In the genomic region with DNA sequence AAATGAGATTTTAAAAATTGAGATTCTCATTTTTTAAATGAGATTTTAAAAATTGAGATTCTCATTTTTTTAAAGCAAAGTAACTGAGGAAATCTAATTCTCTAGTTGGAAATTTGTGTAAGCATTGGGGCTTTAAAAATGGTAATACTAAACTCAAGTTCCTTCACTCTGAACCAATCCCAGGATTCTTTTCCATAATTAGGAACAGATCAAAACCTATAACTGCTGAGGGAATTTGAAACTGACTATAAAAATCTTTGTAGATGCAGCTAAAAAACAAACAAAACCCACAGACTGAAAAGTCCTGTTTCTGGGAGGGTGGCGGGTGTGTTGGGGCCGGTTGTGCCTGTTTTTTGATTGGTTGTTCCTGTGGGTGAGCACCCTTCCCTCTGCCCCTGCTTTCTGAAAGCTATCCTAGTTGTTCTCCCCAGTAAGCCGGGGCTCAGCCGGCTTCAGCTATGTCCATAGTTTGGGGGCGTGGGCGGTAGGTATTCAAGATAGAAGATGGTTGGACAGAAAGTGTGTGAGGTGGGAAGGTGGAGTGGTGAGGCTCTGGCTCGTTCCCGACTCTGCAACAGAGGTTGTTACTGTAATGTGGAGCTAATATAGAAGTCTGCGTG, we compare ENCODE assay signal across 21 cellular contexts. TPM values are rescaled to one million over a fixed set of nuclear protein-coding genes. Genes with fewer than 3 reads are reported as not detected.
DNase-seq lines count a peak whose midpoint lies in the region; ATAC-seq and TF ChIP-seq lines count a peak whose summit lies in the region.
"Had no signal": no experiment of that assay in that cellular context is flagged by ENCODE, and none has a peak within 500 bp of the region (broad histone marks: within the 10 kb centered on the region; RNA-seq: fewer than 3 reads in every experiment).

No MANE protein-coding gene starts in this region.

- H3K9me2 ChIP-seq in Karpas-422 (replicated peaks; ENCODE audit: insufficient read depth, low read length), result no peaks in the 10 kb centered on the region

- H3K4me1 Mint-ChIP-seq in nephron (peaks cover 15% of the 10 kb centered on the region), chondrocyte (ENCODE audit: low read depth) (peaks cover 18% of the 10 kb centered on the region)

- H3K27me3 Mint-ChIP-seq in nephron (ENCODE audit: low read depth) (no peaks in the 10 kb centered on the region), chondrocyte (ENCODE audit: low read depth) (no peaks in the 10 kb centered on the region)
- H3K27me3 Mint-ChIP-seq: T-helper 17 cell had no signal

- H2AFZ ChIP-seq in Karpas-422 (ENCODE audit: low read length), result peak overlapping the region; percentile 88
- H2AFZ ChIP-seq in mammary epithelial cell (ENCODE audit: low read depth, low read length), result no peak overlapping the region

- no peak for TF ChIP-seq EP300 in esophagus muscularis mucosa (IDR thresholded peaks at IDR 0.05)

- peak; percentile 41 for DNase-seq in AG20443 (ENCODE audit: low spot score)
- DNase-seq in Karpas-422, result no peak
- DNase-seq in esophagus muscularis mucosa (ENCODE audit: extremely low spot score), result peak; percentile 66
- no peak for DNase-seq in stimulated activated CD4-positive, alpha-beta T cell treated with anti-CD3 and anti-CD28 coated beads, Interleukin-2, amount 100 ng/mL, for 24 hours
- DNase-seq in mammary epithelial cell, result no peak
- DNase-seq in chondrocyte (ENCODE audit: low spot score), result no peak
- DNase-seq: activated CD8-positive, alpha-beta memory T cell treated with anti-CD3 and anti-CD28 coated beads for 24 hours; adrenal gland; AML-193; KG1; NCI-H1105 treated with DMSO at 0.1 percent for 48 hours; ovary; stimulated activated CD4-positive, alpha-beta T cell treated with anti-CD3 and anti-CD28 coated beads, Interleukin-4, amount 100 ng/mL, for 24 hours; T-helper 17 cell had no signal

- no peak overlapping the region for H3K4me3 Mint-ChIP-seq in nephron
- no peak overlapping the region for H3K4me3 Mint-ChIP-seq in chondrocyte (ENCODE audit: unreplicated experiment)
- H3K4me3 Mint-ChIP-seq: T-helper 17 cell, WTC11 had no signal

- peaks cover 35% of the 10 kb centered on the region for H3K36me3 Mint-ChIP-seq in nephron (ENCODE audit: low read depth)
- H3K36me3 Mint-ChIP-seq in chondrocyte (ENCODE audit: low read depth), result peaks cover 13% of the 10 kb centered on the region
- H3K36me3 Mint-ChIP-seq: WTC11 had no signal

- intact Hi-C loops in esophagus muscularis mucosa (cut with DNase I) (no loop called here), mammary epithelial cell (cut with micrococcal nuclease) (no loop called here)

- H3K4me1 ChIP-seq in Karpas-422 (ENCODE audit: low read length) (peaks cover 16% of the 10 kb centered on the region), esophagus muscularis mucosa (peaks cover 0 to 4% (median 0%) of the 10 kb centered on the region in 4 donors), mammary epithelial cell (ENCODE audit: insufficient read depth, low read length) (peaks cover 10% of the 10 kb centered on the region)
- H3K4me1 ChIP-seq: adrenal gland had no signal

- H3K27ac ChIP-seq in Karpas-422 (ENCODE audit: low read length) (peak overlapping the region; percentile 36), esophagus muscularis mucosa (replicated peaks in 1 of 4) (no peak overlapping the region), mammary epithelial cell (ENCODE audit: insufficient read depth, low read depth, low read length) (no peak overlapping the region)
- H3K27ac ChIP-seq: adrenal gland, ovary had no signal

- BruUV-seq in mammary epithelial cell (replicated peaks; lab: Mats Ljungman, UMichigan), result no TSS peak

- TF ChIP-seq POLR2A in esophagus muscularis mucosa (IDR thresholded peaks at IDR 0.05; ENCODE audit: low read depth), result no peak

- 82% methylated on average over 7 of the region's 9 CpGs for WGBS in esophagus muscularis mucosa
- 75% methylated on average over 9 of the region's 9 CpGs for WGBS in mammary epithelial cell (ENCODE audit: low coverage, missing lambda C conversion rate)

- peak overlapping the region; percentile 18 to 48 (median 25) for H3K27ac Mint-ChIP-seq in nephron
- no peak overlapping the region for H3K27ac Mint-ChIP-seq in chondrocyte (ENCODE audit: unreplicated experiment)
- H3K27ac Mint-ChIP-seq: T-helper 17 cell, WTC11 had no signal

- no peaks in the 10 kb centered on the region for H3K9me3 Mint-ChIP-seq in nephron
- H3K9me3 Mint-ChIP-seq in chondrocyte (ENCODE audit: low read depth), result no peaks in the 10 kb centered on the region
- H3K9me3 Mint-ChIP-seq: WTC11 had no signal

- in situ Hi-C loops in mammary epithelial cell (cut with MboI; ENCODE audit: low sequenced_read_pairs in 2 of 2), result no loop called here

- dilution Hi-C loops in mammary epithelial cell (cut with HindIII; ENCODE audit: low sequenced_read_pairs), result no loop called here

- H3K36me3 ChIP-seq in Karpas-422 (ENCODE audit: insufficient read depth, low read length) (no peaks in the 10 kb centered on the region), esophagus muscularis mucosa (peaks cover 0 to 12% (median 3%) of the 10 kb centered on the region in 4 donors), mammary epithelial cell (ENCODE audit: insufficient read depth, low read length) (peaks cover 7% of the 10 kb centered on the region)
- H3K36me3 ChIP-seq: ovary had no signal

- no peak for TF ChIP-seq CTCF in esophagus muscularis mucosa (IDR thresholded peaks at IDR 0.05)
- TF ChIP-seq CTCF in nephron (IDR thresholded peaks at IDR 0.05; ENCODE audit: unreplicated experiment in 3 of 3), result no peak
- TF ChIP-seq CTCF in mammary epithelial cell (conservative IDR thresholded peaks at IDR 0.05 in 1 of 2, IDR thresholded peaks at IDR 0.05 in 1 of 2; ENCODE audit: extremely low read depth in 1 of 2, insufficient read depth in 1 of 2, low read depth in 1 of 2, low read length in 2 of 2), result no peak
- no peak for TF ChIP-seq CTCF in chondrocyte (IDR thresholded peaks at IDR 0.05)

- H3K79me2 ChIP-seq in Karpas-422 (ENCODE audit: low read length) (no peaks in the 10 kb centered on the region), mammary epithelial cell (ENCODE audit: insufficient read depth, low read length) (no peaks in the 10 kb centered on the region)

- H3K4me2 ChIP-seq in Karpas-422 (ENCODE audit: low read depth, low read length, poor library complexity, severe bottlenecking), result peak overlapping the region; percentile 75
- no peak overlapping the region for H3K4me2 ChIP-seq in mammary epithelial cell (ENCODE audit: insufficient read depth, low read depth, low read length)

- H3K9me3 ChIP-seq in Karpas-422 (ENCODE audit: low read length) (no peaks in the 10 kb centered on the region), esophagus muscularis mucosa (no peaks in the 10 kb centered on the region), mammary epithelial cell (replicated peaks; ENCODE audit: insufficient read depth, low read length) (no peaks in the 10 kb centered on the region)
- H3K9me3 ChIP-seq: adrenal gland, ovary had no signal

- CTCF ChIA-PET in mammary epithelial cell (lab: Charles Lee; ENCODE audit: low non-redundant PET), result no interaction called here

- H3K27me3 ChIP-seq in Karpas-422 (ENCODE audit: low read length) (no peaks in the 10 kb centered on the region), esophagus muscularis mucosa (no peaks in the 10 kb centered on the region), mammary epithelial cell (ENCODE audit: insufficient read depth, low read length) (no peaks in the 10 kb centered on the region)
- H3K27me3 ChIP-seq: adrenal gland, ovary had no signal

- H3K4me3 ChIP-seq in Karpas-422 (ENCODE audit: low read length) (peak overlapping the region; percentile 55), esophagus muscularis mucosa (no peak overlapping the region), mammary epithelial cell (replicated peaks in 1 of 3; ENCODE audit: insufficient read depth in 1 of 3, low read depth in 2 of 3, low read length in 3 of 3) (no peak overlapping the region)
- H3K4me3 ChIP-seq: adrenal gland, ovary had no signal

- H4K20me1 ChIP-seq in Karpas-422 (ENCODE audit: insufficient read depth, low read depth, low read length) (no peaks in the 10 kb centered on the region), mammary epithelial cell (ENCODE audit: insufficient read depth, low read length) (no peaks in the 10 kb centered on the region)

- ATAC-seq in GM21825 (IDR thresholded peaks at IDR 0.05; ENCODE audit: unreplicated experiment), result no peak
- ATAC-seq: T-helper 17 cell, WTC11 had no signal

- H3K9ac ChIP-seq in Karpas-422 (ENCODE audit: low read length) (peak overlapping the region; percentile 51), mammary epithelial cell (ENCODE audit: insufficient read depth, low read length) (no peak overlapping the region)

RNA-seq across cellular contexts. Expression of gene GFRA4, which starts 49.3 kb away (rescaled TPM):
- not detected in 2 replicates for total RNA-seq in Karpas-422 (2014; rRNA removed; shearing (Covaris generic); ENCODE audit: low replicate concordance)
- total RNA-seq in esophagus muscularis mucosa (not detected), mammary epithelial cell (not detected), chondrocyte (not detected in 3 replicates)
- not detected for polyA plus RNA-seq in mammary epithelial cell
- not detected for polyA minus RNA-seq in mammary epithelial cell
- total RNA-seq: adrenal gland, cerebellum, epithelial cell of proximal tubule, mucosa of gallbladder, ovary, T-helper 17 cell, temporal lobe, WTC11 had no signal
- polyA plus RNA-seq: adrenal gland had no signal

Comparison
In these comparisons a context has a peak if more than half of its experiments do, and no peak if none do; other contexts are left out.
1. DNase-seq: peak in AG20443 (single experiment) and esophagus muscularis mucosa (single experiment); none in Karpas-422 (single experiment), stimulated activated CD4-positive, alpha-beta T cell treated with anti-CD3 and anti-CD28 coated beads, Interleukin-2, amount 100 ng/mL, for 24 hours (0 of 2), mammary epithelial cell (single experiment) and chondrocyte (single experiment).